17 cellular contexts compared by ENCODE assay signal in genomic region chr10:93876391-93876790, GRCh38. TPM values are rescaled to one million over a fixed set of nuclear protein-coding genes. Genes with fewer than 3 reads are reported as not detected.
DNase-seq lines count a peak whose midpoint lies in the region; ATAC-seq, FAIRE-seq and TF ChIP-seq lines count a peak whose summit lies in the region.
"Had no signal": no experiment of that assay in that cellular context is flagged by ENCODE, and none has a peak within 500 bp of the region (broad histone marks: within the 10 kb centered on the region; RNA-seq: fewer than 3 reads in every experiment).

No MANE protein-coding gene starts in this region.

- H3K36me3 ChIP-seq in smooth muscle cell (ENCODE audit: low read depth) = no peaks in the 10 kb centered on the region
- no peaks in the 10 kb centered on the region for H3K36me3 ChIP-seq in HepG2 (replicated peaks in 1 of 2; ENCODE audit: control insufficient read depth in 1 of 2, insufficient read depth in 2 of 2, low read length in 2 of 2)
- H3K36me3 ChIP-seq: BLaER1 treated with 17β-estradiol and CSF1 and Interleukin-3, amounts not matched to agents 10 nM and 100 nM had no signal

- no peak for TF ChIP-seq EP300 in HepG2 (IDR thresholded peaks at IDR 0.05; ENCODE audit: low read depth in 2 of 2, low read length in 2 of 2)
- no peak for TF ChIP-seq EP300 in HepG2 (CRISPR knock-in tag; IDR thresholded peaks at IDR 0.05; ENCODE audit: borderline replicate concordance)

- no peaks in the 10 kb centered on the region for H3K36me3 Mint-ChIP-seq in T-helper 2 cell treated with Interferon-gamma antibody and Interleukin-4, amounts not matched to agents 5 μg/mL and 100 μg/mL, for 36 hours (ENCODE audit: low read depth)

- peak; percentile 33 for DNase-seq in ELR (ENCODE audit: low read depth)
- peak; percentile 8 for DNase-seq in NCI-H82 treated with DMSO at 0.1 percent for 48 hours (lab: John Stamatoyannopoulos, UW; ENCODE audit: unreplicated experiment)
- DNase-seq in fibroblast of the aortic adventitia (ENCODE audit: low read depth) = peak; percentile 19
- no peak for DNase-seq in smooth muscle cell (lab: John Stamatoyannopoulos, UW; ENCODE audit: unreplicated experiment)
- no peak for DNase-seq in T-helper 2 cell treated with Interferon-gamma antibody and Interleukin-4, amounts not matched to agents 5 μg/mL and 100 μg/mL, for 36 hours (ENCODE audit: low spot score)
- DNase-seq in SIG-M5 treated with dmso at 0.1 percent for 504 hours (lab: John Stamatoyannopoulos, UW; ENCODE audit: unreplicated experiment) = no peak
- DNase-seq in HepG2 (ENCODE audit: low spot score) = no peak
- DNase-seq: ACHN; DMS 273 treated with DMSO at 0.1 percent for 48 hours; H7; Kasumi-1; MV-4-11; NCI-H1417 treated with DMSO at 0.1 percent for 48 hours; NCI-H2029; NCI-H524; NK-92 treated with Interleukin-12 subunit alpha and Interleukin-12 subunit beta, amount 100 ng/mL, for 24 hours had no signal

- no peak for ATAC-seq in HepG2

- H2AFZ ChIP-seq in smooth muscle cell (ENCODE audit: low read depth) (no peak overlapping the region), HepG2 (ENCODE audit: low read length) (no peak overlapping the region)

- no peak overlapping the region for H3K4me3 Mint-ChIP-seq in T-helper 2 cell treated with Interferon-gamma antibody and Interleukin-4, amounts not matched to agents 5 μg/mL and 100 μg/mL, for 36 hours

- H3F3A ChIP-seq in smooth muscle cell (ENCODE audit: low read depth) = no peaks in the 10 kb centered on the region

- H3K4me2 ChIP-seq in smooth muscle cell (no peak overlapping the region), HepG2 (ENCODE audit: low read depth, low read length) (no peak overlapping the region)
- H3K4me2 ChIP-seq: BLaER1 treated with 17β-estradiol and CSF1 and Interleukin-3, amounts not matched to agents 10 nM and 100 nM had no signal

- no peaks in the 10 kb centered on the region for H3K79me2 ChIP-seq in smooth muscle cell (ENCODE audit: low read depth)
- no peaks in the 10 kb centered on the region for H3K79me2 ChIP-seq in HepG2 (ENCODE audit: insufficient read depth, low read length)

- no peaks in the 10 kb centered on the region for H3K4me1 Mint-ChIP-seq in T-helper 2 cell treated with Interferon-gamma antibody and Interleukin-4, amounts not matched to agents 5 μg/mL and 100 μg/mL, for 36 hours (ENCODE audit: low read depth)

- BruUV-seq in HepG2 (replicated peaks; lab: Mats Ljungman, UMichigan) = no TSS peak

- peak overlapping the region; percentile 18 for H3K27ac ChIP-seq in smooth muscle cell (ENCODE audit: low read depth)
- H3K27ac ChIP-seq in HepG2 (ENCODE audit: extremely low read length, insufficient read depth, low read length) = no peak overlapping the region
- H3K27ac ChIP-seq: BLaER1 treated with 17β-estradiol and CSF1 and Interleukin-3, amounts not matched to agents 10 nM and 100 nM had no signal

- intact Hi-C loops in HepG2 (cut with micrococcal nuclease; ENCODE audit: unreplicated experiment) = no loop called here

- in situ Hi-C loops in HepG2 (cut with HindIII; ENCODE audit: extremely low pct_ligation_motif_present, low pct_unique_long_range_greater_than_20kb) = no loop called here

- POLR2A ChIA-PET in HepG2 (lab: Yijun Ruan, JAX) = no interaction called here

- no peak overlapping the region for H3K27ac Mint-ChIP-seq in T-helper 2 cell treated with Interferon-gamma antibody and Interleukin-4, amounts not matched to agents 5 μg/mL and 100 μg/mL, for 36 hours

- H3K9me3 Mint-ChIP-seq in T-helper 2 cell treated with Interferon-gamma antibody and Interleukin-4, amounts not matched to agents 5 μg/mL and 100 μg/mL, for 36 hours = no peaks in the 10 kb centered on the region

- no peak for TF ChIP-seq RAD21 in HepG2 (CRISPR knock-in tag; IDR thresholded peaks at IDR 0.05)

- CTCF ChIA-PET in HepG2 (lab: Yijun Ruan, JAX; ENCODE audit: low intra/inter-chr PET ratio, low total read pairs) = no interaction called here

- FAIRE-seq in HepG2 (lab: Jason Lieb, UNC) = no peak

- H3K4me1 ChIP-seq in smooth muscle cell (ENCODE audit: low read depth) = peaks cover 22% of the 10 kb centered on the region
- no peaks in the 10 kb centered on the region for H3K4me1 ChIP-seq in HepG2 (ENCODE audit: insufficient read depth, low read length)

- no peak for TF ChIP-seq POLR2A in HepG2 (IDR thresholded peaks at IDR 0.05; ENCODE audit: insufficient read depth in 1 of 2, low read depth in 2 of 2, low read length in 2 of 2)

- no peaks in the 10 kb centered on the region for H3K27me3 ChIP-seq in smooth muscle cell (ENCODE audit: low read depth)
- H3K27me3 ChIP-seq in HepG2 (ENCODE audit: control insufficient read depth in 1 of 2, insufficient read depth in 2 of 2, low read length in 2 of 2) = no peaks in the 10 kb centered on the region
- H3K27me3 ChIP-seq: BLaER1 treated with 17β-estradiol and CSF1 and Interleukin-3, amounts not matched to agents 10 nM and 100 nM had no signal

- no peak overlapping the region for H3K4me3 ChIP-seq in fibroblast of the aortic adventitia (ENCODE audit: low read depth, low read length)
- H3K4me3 ChIP-seq in smooth muscle cell = no peak overlapping the region
- no peak overlapping the region for H3K4me3 ChIP-seq in HepG2 (replicated peaks in 1 of 3; ENCODE audit: insufficient read depth in 1 of 3, low read depth in 2 of 3, low read length in 3 of 3)
- H3K4me3 ChIP-seq: BLaER1 treated with 17β-estradiol and CSF1 and Interleukin-3, amounts not matched to agents 10 nM and 100 nM had no signal

- H3K27me3 Mint-ChIP-seq in T-helper 2 cell treated with Interferon-gamma antibody and Interleukin-4, amounts not matched to agents 5 μg/mL and 100 μg/mL, for 36 hours (ENCODE audit: low read depth) = peaks cover 46% of the 10 kb centered on the region

- H4K20me1 ChIP-seq in smooth muscle cell (ENCODE audit: low read depth) = no peaks in the 10 kb centered on the region
- H4K20me1 ChIP-seq in HepG2 (ENCODE audit: insufficient read depth, low read length) = no peaks in the 10 kb centered on the region
- H4K20me1 ChIP-seq: BLaER1 treated with 17β-estradiol and CSF1 and Interleukin-3, amounts not matched to agents 10 nM and 100 nM had no signal

- no peaks in the 10 kb centered on the region for H3K9me3 ChIP-seq in smooth muscle cell (replicated peaks; ENCODE audit: low read depth)
- H3K9me3 ChIP-seq in HepG2 (ENCODE audit: low read length) = no peaks in the 10 kb centered on the region
- H3K9me3 ChIP-seq: BLaER1 treated with 17β-estradiol and CSF1 and Interleukin-3, amounts not matched to agents 10 nM and 100 nM had no signal

- H3K9ac ChIP-seq in smooth muscle cell (ENCODE audit: low read depth) (no peak overlapping the region), HepG2 (ENCODE audit: insufficient read depth, low read depth, low read length) (no peak overlapping the region)
- H3K9ac ChIP-seq: BLaER1 treated with 17β-estradiol and CSF1 and Interleukin-3, amounts not matched to agents 10 nM and 100 nM had no signal

- TF ChIP-seq CTCF in fibroblast of the aortic adventitia (IDR thresholded peaks at IDR 0.05; ENCODE audit: insufficient read depth, low read length) (no peak), smooth muscle cell (IDR thresholded peaks at IDR 0.05; ENCODE audit: borderline replicate concordance, insufficient read depth, poor library complexity, severe bottlenecking) (no peak), HepG2 (CRISPR knock-in tag; IDR thresholded peaks at IDR 0.05) (no peak)

TF ChIP-seq in HepG2, 621 proteins besides CTCF, POLR2A, EP300 and RAD21 (continues in another document):
- no peak for TF ChIP-seq PRDM4 (CRISPR knock-in tag; IDR thresholded peaks at IDR 0.05; ENCODE audit: borderline replicate concordance)

RNA-seq across cellular contexts. Expression of gene SLC35G1, which starts 17.4 kb away (rescaled TPM):
- total RNA-seq in fibroblast of the aortic adventitia (ENCODE audit: low replicate concordance) (3.8 and 6.2 TPM in 2 replicates), smooth muscle cell (4.1 and 6.4 TPM in 2 replicates), HepG2 (2016; rRNA removed; fragmentation: Illumina TruSeq; extraction: Trizol) (3.5 and 4.5 TPM in 2 replicates)
- polyA plus RNA-seq in smooth muscle cell (3.4 and 5.9 TPM in 2 replicates), HepG2 (2011; rRNA removed) (2.1 and 2.5 TPM in 2 replicates)
- total RNA-seq in HepG2 (2016; cell fraction: cytosol; rRNA removed; fragmentation: Illumina TruSeq; extraction: Trizol; ENCODE audit: low read depth) = 0.81 and 1.2 TPM in 2 replicates
- total RNA-seq in HepG2 (2016; cell fraction: insoluble cytoplasmic fraction; rRNA removed; fragmentation: Illumina TruSeq; extraction: Trizol) = 4.2 and 4.8 TPM in 2 replicates
- total RNA-seq in HepG2 (2016; cell fraction: membrane; rRNA removed; fragmentation: Illumina TruSeq; extraction: Trizol) = 3.2 and 3.4 TPM in 2 replicates
- 4.7 and 5.3 TPM in 2 replicates for total RNA-seq in HepG2 (2016; cell fraction: nucleus; rRNA removed; fragmentation: Illumina TruSeq; extraction: Trizol)
- polyA plus RNA-seq in HepG2 (2011; cell fraction: cytosol; rRNA removed) = 1.0 and 1.3 TPM in 2 replicates
- polyA plus RNA-seq in HepG2 (2011; cell fraction: nucleus; rRNA removed) = 1.2 and 1.4 TPM in 2 replicates
- 1.7 and 2.2 TPM in 2 replicates for polyA plus RNA-seq in HepG2 (2012)
- 1.3 and 1.4 TPM in 2 replicates for polyA plus RNA-seq in HepG2 (2016; cell fraction: cytosol; fragmentation: Illumina TruSeq; extraction: Trizol; ENCODE audit: low read depth)
- polyA plus RNA-seq in HepG2 (2016; cell fraction: insoluble cytoplasmic fraction; fragmentation: Illumina TruSeq; extraction: Trizol; ENCODE audit: low read depth) = 4.4 and 4.6 TPM in 2 replicates
- polyA plus RNA-seq in HepG2 (2016; cell fraction: membrane; fragmentation: Illumina TruSeq; extraction: Trizol; ENCODE audit: low read depth) = 2.9 and 3.0 TPM in 2 replicates
- polyA plus RNA-seq in HepG2 (2016; cell fraction: nucleus; fragmentation: Illumina TruSeq; extraction: Trizol; ENCODE audit: insufficient read depth, low read depth) = 5.6 and 7.4 TPM in 2 replicates
- 2.3 and 11.0 TPM in 2 replicates for polyA minus RNA-seq in HepG2 (2011; rRNA and poly(A)+ RNA removed; ENCODE audit: low replicate concordance)
- polyA minus RNA-seq in HepG2 (2011; cell fraction: cytosol; rRNA and poly(A)+ RNA removed) = 1.1 and 1.2 TPM in 2 replicates
- 3.1 and 4.0 TPM in 2 replicates for polyA minus RNA-seq in HepG2 (2011; cell fraction: nucleus; rRNA and poly(A)+ RNA removed)

Comparison
In these comparisons a context has a peak if more than half of its experiments do, and no peak if none do; other contexts are left out.
1. DNase-seq: peak in ELR (single experiment), NCI-H82 treated with DMSO at 0.1 percent for 48 hours (single experiment) and fibroblast of the aortic adventitia (single experiment); none in smooth muscle cell (single experiment), T-helper 2 cell treated with Interferon-gamma antibody and Interleukin-4, amounts not matched to agents 5 μg/mL and 100 μg/mL, for 36 hours (single experiment), SIG-M5 treated with dmso at 0.1 percent for 504 hours (single experiment) and HepG2 (single experiment).